8 cellular contexts compared by ENCODE assay signal in genomic region chr10:21494221-21495001, GRCh38. TPM values are rescaled to one million over a fixed set of nuclear protein-coding genes. Genes with fewer than 3 reads are reported as not detected.
A peak's percentile ranks its signal among the peaks of the same experiment; 100 is the strongest.
DNase-seq lines count a peak whose midpoint lies in the region; ATAC-seq and TF ChIP-seq lines count a peak whose summit lies in the region.

No MANE protein-coding gene starts in this region.

- H3K27me3 Mint-ChIP-seq in CD8-positive, alpha-beta T cell (ENCODE audit: low read depth), result peaks cover 60% of the 10 kb centered on the region

- intact Hi-C loops in CD8-positive, alpha-beta T cell (cut with DNase I, micrococcal nuclease), result loop anchor here (1.0 to 10.0 kb wide), 15 partner anchors 39 to 1573 kb away; partner anchors contain the start of genes DNAJC1 (in 2 of the 2) and MLLT10 (in 1 of the 2)

- H3K9me3 Mint-ChIP-seq in CD8-positive, alpha-beta T cell, result peaks cover 3% of the 10 kb centered on the region

- peaks cover 28% of the 10 kb centered on the region for H3K4me1 ChIP-seq in CD8-positive, alpha-beta T cell (ENCODE audit: insufficient read depth, low read length)
- H3K4me1 ChIP-seq in iPS-15b (ENCODE audit: control insufficient read depth, insufficient read depth, low read length) (peaks cover 20% of the 10 kb centered on the region), skeletal muscle satellite cell (ENCODE audit: control insufficient read depth, insufficient read depth, low read length) (peaks cover 13% of the 10 kb centered on the region)

- no peak for ATAC-seq in CD8-positive, alpha-beta T cell
- ATAC-seq in HG02642 (IDR thresholded peaks at IDR 0.05; ENCODE audit: poor library complexity, unreplicated experiment) (peak; percentile 26), HG03354 (IDR thresholded peaks at IDR 0.05; ENCODE audit: poor library complexity, severe bottlenecking, unreplicated experiment) (no peak)

- H3K4me2 ChIP-seq in skeletal muscle satellite cell (ENCODE audit: low read length), result peak overlapping the region; percentile 100

- H3K36me3 ChIP-seq in CD8-positive, alpha-beta T cell (ENCODE audit: insufficient read depth, low read length), result no peaks in the 10 kb centered on the region
- H3K36me3 ChIP-seq in iPS-15b (ENCODE audit: control insufficient read depth, insufficient read depth, low read length) (no peaks in the 10 kb centered on the region), skeletal muscle satellite cell (ENCODE audit: insufficient read depth, low read length) (no peaks in the 10 kb centered on the region)

- peak overlapping the region; percentile 82 for H3K4me3 Mint-ChIP-seq in CD8-positive, alpha-beta T cell

- TF ChIP-seq CTCF in CD8-positive, alpha-beta T cell (IDR thresholded peaks at IDR 0.05), result no peak

- H3K36me3 Mint-ChIP-seq in CD8-positive, alpha-beta T cell, result no peaks in the 10 kb centered on the region

- H3K27ac Mint-ChIP-seq in CD8-positive, alpha-beta T cell, result no peak overlapping the region

- H3K9ac ChIP-seq in iPS-15b (ENCODE audit: low read depth, low read length), result peak overlapping the region; percentile 79
- H3K9ac ChIP-seq in skeletal muscle satellite cell (ENCODE audit: low read depth, low read length), result peak overlapping the region; percentile 67

- peak overlapping the region; percentile 79 for H3K4me3 ChIP-seq in CD8-positive, alpha-beta T cell (ENCODE audit: low read depth, low read length)
- H3K4me3 ChIP-seq in iPS-15b (ENCODE audit: low read depth, low read length), result peak overlapping the region; percentile 87
- H3K4me3 ChIP-seq in skeletal muscle satellite cell (ENCODE audit: low read length), result peak overlapping the region; percentile 98

- H3K4me1 Mint-ChIP-seq in CD8-positive, alpha-beta T cell (ENCODE audit: low read depth), result peaks cover 18% of the 10 kb centered on the region

- POLR2A ChIA-PET in CD8-positive, alpha-beta T cell (lab: Charles Lee), result interaction anchor here (1.1 kb wide), 3 partner anchors 22 to 39 kb away, joined by 3 to 4 read pairs (median 3); partner anchors contain the start of gene MLLT10

- DNase-seq in CD8-positive, alpha-beta T cell, result peak in 1 of 7 experiments; percentile 52
- DNase-seq in NCI-H1694 treated with DMSO at 0.1 percent for 48 hours (lab: John Stamatoyannopoulos, UW) (no peak), HK-2 (ENCODE audit: unreplicated experiment) (no peak)

- no peak overlapping the region for H3K27ac ChIP-seq in CD8-positive, alpha-beta T cell (ENCODE audit: low read depth, low read length)
- H3K27ac ChIP-seq in adipose tissue (ENCODE audit: low read depth, low read length), result peak overlapping the region; percentile 15

- no peaks in the 10 kb centered on the region for H3K9me3 ChIP-seq in CD8-positive, alpha-beta T cell (ENCODE audit: low read length)
- H3K9me3 ChIP-seq in iPS-15b (ENCODE audit: control insufficient read depth, insufficient read depth, low read length) (no peaks in the 10 kb centered on the region), skeletal muscle satellite cell (replicated peaks; ENCODE audit: low read length) (no peaks in the 10 kb centered on the region)

- CTCF ChIA-PET in CD8-positive, alpha-beta T cell (lab: Charles Lee), result interaction anchor here (2.4 to 4.1 kb wide), 2 partner anchors 238 to 498 kb away, joined by 25 to 41 read pairs; no protein-coding TSS in a partner anchor

- peaks cover 48% of the 10 kb centered on the region for H3K27me3 ChIP-seq in CD8-positive, alpha-beta T cell (ENCODE audit: insufficient read depth, low read length)
- H3K27me3 ChIP-seq in iPS-15b (ENCODE audit: control insufficient read depth, insufficient read depth, low read length) (peaks cover 20% of the 10 kb centered on the region), skeletal muscle satellite cell (ENCODE audit: control insufficient read depth, insufficient read depth, low read length) (peaks cover 19% of the 10 kb centered on the region)

- 7 to 19% (median 7%) methylated on average over 66 of the region's 66 CpGs for WGBS in adipose tissue, 3 donors

RNA-seq across cellular contexts. Expression of gene SKIDA1, which starts 31.1 kb away (rescaled TPM):
- not detected for total RNA-seq in CD8-positive, alpha-beta T cell
- under 1 TPM; 0.13 to 0.52 (median 0.34) TPM for polyA plus RNA-seq in adipose tissue
- total RNA-seq in skeletal muscle satellite cell (2012; rRNA removed), result 0.25 and 0.44 TPM in 2 replicates

RNA-seq across cellular contexts. Expression of gene MLLT10, which starts 39.6 kb away (rescaled TPM):
- total RNA-seq in CD8-positive, alpha-beta T cell, result 10 to 100 TPM; 36.7 to 41.0 TPM
- 10 to 100 TPM; 10.6 to 24.7 (median 17.8) TPM for polyA plus RNA-seq in adipose tissue
- 21.0 and 29.3 TPM in 2 replicates for total RNA-seq in skeletal muscle satellite cell (2012; rRNA removed)
